Comparison of ENCODE assay signal across 9 cellular contexts in genomic region chr17:28937044-28937729, GRCh38. TPM values are rescaled to one million over a fixed set of nuclear protein-coding genes. Genes with fewer than 3 reads are reported as not detected.
DNase-seq lines count a peak whose midpoint lies in the region; ATAC-seq, FAIRE-seq and TF ChIP-seq lines count a peak whose summit lies in the region.
"Had no signal": no experiment of that assay in that cellular context is flagged by ENCODE, and none has a peak within 500 bp of the region (broad histone marks: within the 10 kb centered on the region; RNA-seq: fewer than 3 reads in every experiment).

No MANE protein-coding gene starts in this region.

- intact Hi-C loops in MCF 10A (cut with micrococcal nuclease) (no loop called here), HepG2 (cut with micrococcal nuclease; ENCODE audit: unreplicated experiment) (no loop called here)

- peak overlapping the region; percentile 39 for H3K27ac Mint-ChIP-seq in MCF 10A (ENCODE audit: low read depth, unreplicated experiment)

- peaks cover 37% of the 10 kb centered on the region for H3K36me3 ChIP-seq in Karpas-422 (ENCODE audit: insufficient read depth, low read length)
- H3K36me3 ChIP-seq in HepG2 (replicated peaks in 1 of 2; ENCODE audit: control insufficient read depth in 1 of 2, insufficient read depth in 2 of 2, low read length in 2 of 2), result peaks cover 0 to 2% of the 10 kb centered on the region in 2 experiments; a peak in 3 of 5 replicates

- H3K79me2 ChIP-seq in Karpas-422 (ENCODE audit: low read length), result peaks cover 98% of the 10 kb centered on the region
- peaks cover 97% of the 10 kb centered on the region for H3K79me2 ChIP-seq in HepG2 (ENCODE audit: insufficient read depth, low read length)

- no peak for TF ChIP-seq POLR2A in HepG2 (IDR thresholded peaks at IDR 0.05; ENCODE audit: insufficient read depth in 1 of 2, low read depth in 2 of 2, low read length in 2 of 2)

- in situ Hi-C loops in HepG2 (cut with HindIII; ENCODE audit: extremely low pct_ligation_motif_present, low pct_unique_long_range_greater_than_20kb), result no loop called here

- H3K27me3 ChIP-seq in Karpas-422 (ENCODE audit: low read length) (no peaks in the 10 kb centered on the region), HepG2 (ENCODE audit: control insufficient read depth in 1 of 2, insufficient read depth in 2 of 2, low read length in 2 of 2) (no peaks in the 10 kb centered on the region)

- TF ChIP-seq CTCF in MCF 10A (IDR thresholded peaks at IDR 0.05; ENCODE audit: unreplicated experiment), result no peak
- TF ChIP-seq CTCF in HepG2 (CRISPR knock-in tag; IDR thresholded peaks at IDR 0.05), result no peak

- peak overlapping the region; percentile 58 for H3K27ac ChIP-seq in Karpas-422 (ENCODE audit: low read length)
- peak overlapping the region; percentile 55 for H3K27ac ChIP-seq in HepG2 (ENCODE audit: extremely low read length, insufficient read depth, low read length)
- H3K27ac ChIP-seq in substantia nigra (ENCODE audit: low read depth, low read length, poor library complexity, severe bottlenecking), result peak overlapping the region; percentile 60

- POLR2A ChIA-PET in MCF 10A (lab: Yijun Ruan, JAX), result interaction anchor here (0.6 to 8.8 kb wide), 11 partner anchors 10 to 319 kb away, joined by 3 to 130 read pairs (median 5); partner anchors contain the start of genes NEK8 and PHF12
- POLR2A ChIA-PET in HepG2 (lab: Yijun Ruan, JAX), result interaction anchor here (0.6 to 4.6 kb wide), 6 partner anchors 13 to 210 kb away, joined by 3 to 57 read pairs (median 4); partner anchors contain the start of genes PHF12 and TRAF4

- H4K20me1 ChIP-seq in Karpas-422 (ENCODE audit: insufficient read depth, low read depth, low read length) (peaks cover 36% of the 10 kb centered on the region), HepG2 (ENCODE audit: insufficient read depth, low read length) (peaks cover 25% of the 10 kb centered on the region)

- no peaks in the 10 kb centered on the region for H3K9me3 Mint-ChIP-seq in MCF 10A (ENCODE audit: unreplicated experiment)

- H3K9me2 ChIP-seq in Karpas-422 (replicated peaks; ENCODE audit: insufficient read depth, low read length), result no peaks in the 10 kb centered on the region

- DNase-seq in Karpas-422 (no peak), MCF 10A (ENCODE audit: unreplicated experiment) (peak; percentile 79), HepG2 (ENCODE audit: low spot score) (peak; percentile 85), substantia nigra (lab: John Stamatoyannopoulos, UW) (peak in 28 of 49 donors; percentile 4 to 82 (median 32)), NCI-H1694 treated with DMSO at 0.1 percent for 48 hours (lab: John Stamatoyannopoulos, UW) (no peak), OCI-M2 (lab: John Stamatoyannopoulos, UW; ENCODE audit: unreplicated experiment) (no peak)
- DNase-seq: activated gamma-delta T cell treated with Interleukin-2 at 50 U/mL for 16 hours; stimulated activated CD4-positive, alpha-beta T cell treated with anti-CD3 and anti-CD28 coated beads, Interleukin-1b, Interleukin-23, amount 100 ng/mL, for 48 hours had no signal

- FAIRE-seq in HepG2 (lab: Jason Lieb, UNC), result peak; percentile 78

- H3K4me1 Mint-ChIP-seq in MCF 10A (ENCODE audit: insufficient read depth, unreplicated experiment), result peaks cover 16% of the 10 kb centered on the region

- H3K4me3 Mint-ChIP-seq in MCF 10A (ENCODE audit: unreplicated experiment), result no peak overlapping the region

- BruUV-seq in MCF 10A (replicated peaks; lab: Mats Ljungman, UMichigan), result no TSS peak
- no TSS peak for BruUV-seq in HepG2 (replicated peaks; lab: Mats Ljungman, UMichigan)

- TF ChIP-seq RAD21 in HepG2 (CRISPR knock-in tag; IDR thresholded peaks at IDR 0.05), result no peak

- ATAC-seq in HepG2 (peak; percentile 85), GM19467 (IDR thresholded peaks at IDR 0.05; ENCODE audit: unreplicated experiment) (no peak)

- H3K4me2 ChIP-seq in Karpas-422 (ENCODE audit: low read depth, low read length, poor library complexity, severe bottlenecking) (peak overlapping the region; percentile 1), HepG2 (ENCODE audit: low read depth, low read length) (peak overlapping the region; percentile 64)

- H3K36me3 Mint-ChIP-seq in MCF 10A (ENCODE audit: insufficient read depth, unreplicated experiment), result peaks cover 32% of the 10 kb centered on the region

- H3K9ac ChIP-seq in Karpas-422 (ENCODE audit: low read length) (no peak overlapping the region), HepG2 (ENCODE audit: insufficient read depth, low read depth, low read length) (peak overlapping the region; percentile 18; the same call in 1 of the 2 replicates)

- TF ChIP-seq EP300 in HepG2 (IDR thresholded peaks at IDR 0.05; ENCODE audit: low read depth in 2 of 2, low read length in 2 of 2), result peak in 1 of 2 experiments; percentile 60; a peak in 1 of 4 replicates
- TF ChIP-seq EP300 in HepG2 (CRISPR knock-in tag; IDR thresholded peaks at IDR 0.05; ENCODE audit: borderline replicate concordance), result peak; percentile 27; the same call in 1 of the 2 replicates

- H2AFZ ChIP-seq in Karpas-422 (ENCODE audit: low read length), result no peak overlapping the region
- no peak overlapping the region for H2AFZ ChIP-seq in HepG2 (ENCODE audit: low read length)

- CTCF ChIA-PET in MCF 10A (lab: Yijun Ruan, JAX), result interaction anchor here (0.5 to 1.6 kb wide), 5 partner anchors 11 to 94 kb away, joined by 3 to 7 read pairs (median 3); partner anchors contain the start of gene FAM222B
- CTCF ChIA-PET in HepG2 (lab: Yijun Ruan, JAX; ENCODE audit: low intra/inter-chr PET ratio, low total read pairs), result no interaction called here

- whole genome bisulfite sequencing in HepG2 (ENCODE audit: low lambda C conversion rate), result 14% methylated on average over 5 of the region's 5 CpGs

- no peaks in the 10 kb centered on the region for H3K9me3 ChIP-seq in Karpas-422 (ENCODE audit: low read length)
- no peaks in the 10 kb centered on the region for H3K9me3 ChIP-seq in HepG2 (ENCODE audit: low read length)

- H3K4me3 ChIP-seq in Karpas-422 (ENCODE audit: low read length), result no peak overlapping the region
- H3K4me3 ChIP-seq in HepG2 (replicated peaks in 1 of 3; ENCODE audit: insufficient read depth in 1 of 3, low read depth in 2 of 3, low read length in 3 of 3), result peak overlapping the region in 1 of 3 experiments; percentile 5; a peak in 1 of 6 replicates

- H3K27me3 Mint-ChIP-seq in MCF 10A (ENCODE audit: insufficient read depth, unreplicated experiment), result no peaks in the 10 kb centered on the region

- H3K4me1 ChIP-seq in Karpas-422 (ENCODE audit: low read length) (peaks cover 51% of the 10 kb centered on the region), HepG2 (ENCODE audit: insufficient read depth, low read length) (peaks cover 54% of the 10 kb centered on the region)

RNA-seq across cellular contexts. Expression of gene PHF12, which starts 14.1 kb away (rescaled TPM):
- 38.3 and 44.6 TPM in 2 replicates for total RNA-seq in Karpas-422 (2014; rRNA removed; shearing (Covaris generic); ENCODE audit: low replicate concordance)
- total RNA-seq in MCF 10A (2022) (37.6 and 38.2 TPM in 2 replicates), HepG2 (2016; rRNA removed; fragmentation: Illumina TruSeq; extraction: Trizol) (9.8 and 10.0 TPM in 2 replicates)
- 38.8 and 40.7 TPM in 2 replicates for total RNA-seq in HepG2 (2016; cell fraction: cytosol; rRNA removed; fragmentation: Illumina TruSeq; extraction: Trizol; ENCODE audit: low read depth)
- total RNA-seq in HepG2 (2016; cell fraction: insoluble cytoplasmic fraction; rRNA removed; fragmentation: Illumina TruSeq; extraction: Trizol), result 6.6 and 12.3 TPM in 2 replicates
- 20.1 and 21.2 TPM in 2 replicates for total RNA-seq in HepG2 (2016; cell fraction: membrane; rRNA removed; fragmentation: Illumina TruSeq; extraction: Trizol)
- 11.6 and 13.5 TPM in 2 replicates for total RNA-seq in HepG2 (2016; cell fraction: nucleus; rRNA removed; fragmentation: Illumina TruSeq; extraction: Trizol)
- polyA plus RNA-seq in HepG2 (2011; rRNA removed), result 17.1 and 23.9 TPM in 2 replicates
- polyA plus RNA-seq in HepG2 (2011; cell fraction: cytosol; rRNA removed), result 9.0 and 10.2 TPM in 2 replicates
- polyA plus RNA-seq in HepG2 (2011; cell fraction: nucleus; rRNA removed), result 40.3 and 44.7 TPM in 2 replicates
- polyA plus RNA-seq in HepG2 (2012), result 12.4 and 17.6 TPM in 2 replicates
- polyA plus RNA-seq in HepG2 (2016; cell fraction: cytosol; fragmentation: Illumina TruSeq; extraction: Trizol; ENCODE audit: low read depth), result 2.7 and 2.8 TPM in 2 replicates
- polyA plus RNA-seq in HepG2 (2016; cell fraction: insoluble cytoplasmic fraction; fragmentation: Illumina TruSeq; extraction: Trizol; ENCODE audit: low read depth), result 11.3 and 15.3 TPM in 2 replicates
- polyA plus RNA-seq in HepG2 (2016; cell fraction: membrane; fragmentation: Illumina TruSeq; extraction: Trizol; ENCODE audit: low read depth), result 9.9 and 10.4 TPM in 2 replicates
- polyA plus RNA-seq in HepG2 (2016; cell fraction: nucleus; fragmentation: Illumina TruSeq; extraction: Trizol; ENCODE audit: insufficient read depth, low read depth), result 39.1 and 44.1 TPM in 2 replicates
- 32.1 and 43.1 TPM in 2 replicates for polyA minus RNA-seq in HepG2 (2011; rRNA and poly(A)+ RNA removed; ENCODE audit: low replicate concordance)
- polyA minus RNA-seq in HepG2 (2011; cell fraction: cytosol; rRNA and poly(A)+ RNA removed), result 13.8 and 18.0 TPM in 2 replicates
- 23.6 and 28.2 TPM in 2 replicates for polyA minus RNA-seq in HepG2 (2011; cell fraction: nucleus; rRNA and poly(A)+ RNA removed)

RNA-seq across cellular contexts. Expression of gene DHRS13, which starts 34.3 kb away (rescaled TPM):
- 12.9 and 26.5 TPM in 2 replicates for total RNA-seq in Karpas-422 (2014; rRNA removed; shearing (Covaris generic); ENCODE audit: low replicate concordance)
- 9.1 and 9.5 TPM in 2 replicates for total RNA-seq in MCF 10A (2022)
- 7.6 and 12.6 TPM in 2 replicates for total RNA-seq in HepG2 (2016; rRNA removed; fragmentation: Illumina TruSeq; extraction: Trizol)
- total RNA-seq in HepG2 (2016; cell fraction: cytosol; rRNA removed; fragmentation: Illumina TruSeq; extraction: Trizol; ENCODE audit: low read depth), result 3.8 and 4.4 TPM in 2 replicates
- total RNA-seq in HepG2 (2016; cell fraction: insoluble cytoplasmic fraction; rRNA removed; fragmentation: Illumina TruSeq; extraction: Trizol), result 6.5 and 14.0 TPM in 2 replicates
- 8.0 and 9.3 TPM in 2 replicates for total RNA-seq in HepG2 (2016; cell fraction: membrane; rRNA removed; fragmentation: Illumina TruSeq; extraction: Trizol)
- 9.7 and 11.6 TPM in 2 replicates for total RNA-seq in HepG2 (2016; cell fraction: nucleus; rRNA removed; fragmentation: Illumina TruSeq; extraction: Trizol)
- polyA plus RNA-seq in HepG2 (2011; rRNA removed), result 11.8 and 14.9 TPM in 2 replicates
- 17.3 and 17.4 TPM in 2 replicates for polyA plus RNA-seq in HepG2 (2011; cell fraction: cytosol; rRNA removed)
- polyA plus RNA-seq in HepG2 (2011; cell fraction: nucleus; rRNA removed), result 8.7 and 11.2 TPM in 2 replicates
- polyA plus RNA-seq in HepG2 (2012), result 3.6 and 6.3 TPM in 2 replicates
- 4.0 and 5.3 TPM in 2 replicates for polyA plus RNA-seq in HepG2 (2016; cell fraction: cytosol; fragmentation: Illumina TruSeq; extraction: Trizol; ENCODE audit: low read depth)
- polyA plus RNA-seq in HepG2 (2016; cell fraction: insoluble cytoplasmic fraction; fragmentation: Illumina TruSeq; extraction: Trizol; ENCODE audit: low read depth), result 8.0 and 9.0 TPM in 2 replicates
- 7.0 and 7.5 TPM in 2 replicates for polyA plus RNA-seq in HepG2 (2016; cell fraction: membrane; fragmentation: Illumina TruSeq; extraction: Trizol; ENCODE audit: low read depth)
- 20.2 and 21.1 TPM in 2 replicates for polyA plus RNA-seq in HepG2 (2016; cell fraction: nucleus; fragmentation: Illumina TruSeq; extraction: Trizol; ENCODE audit: insufficient read depth, low read depth)
- 15.0 and 24.2 TPM in 2 replicates for polyA minus RNA-seq in HepG2 (2011; rRNA and poly(A)+ RNA removed; ENCODE audit: low replicate concordance)
- 5.9 and 8.7 TPM in 2 replicates for polyA minus RNA-seq in HepG2 (2011; cell fraction: cytosol; rRNA and poly(A)+ RNA removed)
- 5.2 and 7.8 TPM in 2 replicates for polyA minus RNA-seq in HepG2 (2011; cell fraction: nucleus; rRNA and poly(A)+ RNA removed)

RNA-seq across cellular contexts. Expression of gene FLOT2, which starts 39.7 kb away (rescaled TPM):
- 35.8 and 57.8 TPM in 2 replicates for total RNA-seq in Karpas-422 (2014; rRNA removed; shearing (Covaris generic); ENCODE audit: low replicate concordance)
- total RNA-seq in MCF 10A (2022) (98.5 and 126 TPM in 2 replicates), HepG2 (2016; rRNA removed; fragmentation: Illumina TruSeq; extraction: Trizol) (54.3 and 60.7 TPM in 2 replicates)
- total RNA-seq in HepG2 (2016; cell fraction: cytosol; rRNA removed; fragmentation: Illumina TruSeq; extraction: Trizol; ENCODE audit: low read depth), result 21.0 and 27.1 TPM in 2 replicates
- 53.0 and 55.0 TPM in 2 replicates for total RNA-seq in HepG2 (2016; cell fraction: insoluble cytoplasmic fraction; rRNA removed; fragmentation: Illumina TruSeq; extraction: Trizol)
- total RNA-seq in HepG2 (2016; cell fraction: membrane; rRNA removed; fragmentation: Illumina TruSeq; extraction: Trizol), result 55.4 and 58.7 TPM in 2 replicates
- total RNA-seq in HepG2 (2016; cell fraction: nucleus; rRNA removed; fragmentation: Illumina TruSeq; extraction: Trizol), result 31.5 and 32.6 TPM in 2 replicates
- 54.5 and 60.6 TPM in 2 replicates for polyA plus RNA-seq in HepG2 (2011; rRNA removed)
- polyA plus RNA-seq in HepG2 (2011; cell fraction: cytosol; rRNA removed), result 66.4 and 77.9 TPM in 2 replicates
- 62.5 and 67.8 TPM in 2 replicates for polyA plus RNA-seq in HepG2 (2011; cell fraction: nucleus; rRNA removed)
- polyA plus RNA-seq in HepG2 (2012), result 42.3 and 50.0 TPM in 2 replicates
- polyA plus RNA-seq in HepG2 (2016; cell fraction: cytosol; fragmentation: Illumina TruSeq; extraction: Trizol; ENCODE audit: low read depth), result 27.5 and 28.8 TPM in 2 replicates
- 48.1 and 64.0 TPM in 2 replicates for polyA plus RNA-seq in HepG2 (2016; cell fraction: insoluble cytoplasmic fraction; fragmentation: Illumina TruSeq; extraction: Trizol; ENCODE audit: low read depth)
- polyA plus RNA-seq in HepG2 (2016; cell fraction: membrane; fragmentation: Illumina TruSeq; extraction: Trizol; ENCODE audit: low read depth), result 49.0 and 54.8 TPM in 2 replicates
- 64.4 and 67.0 TPM in 2 replicates for polyA plus RNA-seq in HepG2 (2016; cell fraction: nucleus; fragmentation: Illumina TruSeq; extraction: Trizol; ENCODE audit: insufficient read depth, low read depth)
- polyA minus RNA-seq in HepG2 (2011; rRNA and poly(A)+ RNA removed; ENCODE audit: low replicate concordance), result 124 and 166 TPM in 2 replicates
- 35.9 and 59.2 TPM in 2 replicates for polyA minus RNA-seq in HepG2 (2011; cell fraction: cytosol; rRNA and poly(A)+ RNA removed)
- polyA minus RNA-seq in HepG2 (2011; cell fraction: nucleus; rRNA and poly(A)+ RNA removed), result 14.0 and 19.0 TPM in 2 replicates

Comparison
In these comparisons a context has a peak if more than half of its experiments do, and no peak if none do; other contexts are left out.
1. DNase-seq: peak in MCF 10A (single experiment), HepG2 (single experiment) and substantia nigra (28 of 49); none in Karpas-422 (single experiment), NCI-H1694 treated with DMSO at 0.1 percent for 48 hours (single experiment) and OCI-M2 (single experiment).
2. Peak in every context shown above with its lines, with median percentiles within 50 percentile points of each other: H3K27ac ChIP-seq.